35 cellular contexts compared by ENCODE assay signal in genomic region chrX:153633048-153633447, GRCh38. TPM values are rescaled to one million over a fixed set of nuclear protein-coding genes. Genes with fewer than 3 reads are reported as not detected.
"Had no signal": no experiment of that assay in that cellular context is flagged by ENCODE, and none has a peak within 500 bp of the region (broad histone marks: within the 10 kb centered on the region; RNA-seq: fewer than 3 reads in every experiment).

No MANE protein-coding gene starts in this region.

- H2AFZ ChIP-seq: PC-9 had no signal

- H3K36me3 ChIP-seq: ascending aorta, breast epithelium, WERI-Rb-1 had no signal

- H3K4me1 ChIP-seq: ascending aorta, breast epithelium had no signal

- DNase-seq: activated CD4-positive, alpha-beta memory T cell treated with anti-CD3 and anti-CD28 coated beads, Interleukin-2, amount 10 ng/mL, durations not matched to agents 7 days and 5 days; activated CD4-positive, alpha-beta T cell treated with anti-CD3 and anti-CD28 coated beads for 1 hour; activated CD4-positive, alpha-beta T cell treated with anti-CD3 and anti-CD28 coated beads for 48 hours; activated CD4-positive, CD25-positive, alpha-beta regulatory T cell; activated CD8-positive, alpha-beta memory T cell treated with anti-CD3 and anti-CD28 coated beads for 24 hours; activated CD8-positive, alpha-beta memory T cell treated with anti-CD3 and anti-CD28 coated beads, Interleukin-2, amount 10 ng/mL, durations not matched to agents 7 days and 5 days; activated CD8-positive, alpha-beta memory T cell treated with anti-CD3 and anti-CD28 coated beads, Interleukin-2, amount 50 U/mL, for 48 hours; activated gamma-delta T cell; activated naive CD4-positive, alpha-beta T cell treated with Interleukin-2 at 50 U/mL for 16 hours; activated naive CD8-positive, alpha-beta T cell treated with anti-CD3 and anti-CD28 coated beads, Interleukin-2, amount 10 ng/mL, durations not matched to agents 7 days and 5 days; activated T-cell treated with anti-CD3 and anti-CD28 coated beads, Interleukin-2, amount 50 U/mL, for 48 hours; amygdala; Karpas-422; KBM-7; NCI-H1048; NCI-H1436 treated with DMSO at 0.1 percent for 48 hours; NCI-H1694 treated with DMSO at 0.1 percent for 48 hours; NCI-H2029; NCI-H345; NCI-H526; NCI-H748 treated with DMSO at 0.1 percent for 48 hours; NK-92 treated with Interleukin-12 subunit alpha and Interleukin-12 subunit beta, amount 100 ng/mL, for 24 hours; PC-9; SIG-M5; T1000; WERI-Rb-1 had no signal

- H3K4me3 ChIP-seq: ascending aorta, breast epithelium, PC-9 had no signal

- FAIRE-seq: RCC 7860 had no signal

- H3K27ac ChIP-seq: ascending aorta, breast epithelium, PC-9, RWPE1, WERI-Rb-1 had no signal

- H3K4me2 ChIP-seq: PC-9 had no signal

- ATAC-seq: activated CD8-positive, alpha-beta memory T cell treated with anti-CD3 and anti-CD28 coated beads, Interleukin-2, amount 10 ng/mL, durations not matched to agents 7 days and 5 days; Right ventricle myocardium inferior had no signal

RNA-seq across cellular contexts. Expression of gene DUSP9, which starts 14.0 kb away (rescaled TPM):
- total RNA-seq: activated CD4-positive, alpha-beta memory T cell treated with anti-CD3 and anti-CD28 coated beads, Interleukin-2, amount 10 ng/mL, durations not matched to agents 7 days and 5 days; activated naive CD8-positive, alpha-beta T cell treated with anti-CD3 and anti-CD28 coated beads, Interleukin-2, amount 10 ng/mL, durations not matched to agents 7 days and 5 days; ascending aorta; cardiac septum; MCF 10A; T-helper 1 cell treated with Interleukin-12 subunit alpha and Interleukin-12 subunit beta and Interleukin-4 antibody, amounts not matched to agents 30 ng/mL and 1 ng/mL, for 36 hours; T-helper 2 cell treated with Interferon-gamma antibody and Interleukin-4, amounts not matched to agents 100 ng/mL and 5 ng/mL, for 36 hours had no signal

RNA-seq across cellular contexts. Expression of gene PNCK, which starts 40.6 kb away (rescaled TPM):
- total RNA-seq: activated CD8-positive, alpha-beta memory T cell treated with anti-CD3 and anti-CD28 coated beads, Interleukin-2, amount 10 ng/mL, durations not matched to agents 7 days and 5 days; MCF 10A; T-helper 1 cell treated with Interleukin-12 subunit alpha and Interleukin-12 subunit beta and Interleukin-4 antibody, amounts not matched to agents 30 ng/mL and 1 ng/mL, for 36 hours; T-helper 2 cell treated with Interferon-gamma antibody and Interleukin-4, amounts not matched to agents 100 ng/mL and 5 ng/mL, for 36 hours had no signal
